Comparison of ENCODE assay signal across 14 cellular contexts in genomic region chr1:51422367-51423097, GRCh38.
DNase-seq lines count a peak whose midpoint lies in the region; ATAC-seq, FAIRE-seq and TF ChIP-seq lines count a peak whose summit lies in the region.
"Had no signal": no experiment of that assay in that cellular context is flagged by ENCODE, and none has a peak within 500 bp of the region (broad histone marks: within the 10 kb centered on the region; RNA-seq: fewer than 3 reads in every experiment).

No MANE protein-coding gene starts in this region.

- no peaks in the 10 kb centered on the region for H3F3A ChIP-seq in neural progenitor cell (ENCODE audit: low read depth)

- H3K27me3 Mint-ChIP-seq in neural progenitor cell (ENCODE audit: insufficient read depth, low read depth): no peaks in the 10 kb centered on the region

- H3K79me2 ChIP-seq in fibroblast of lung (ENCODE audit: control insufficient read depth, insufficient read depth, low read length): no peaks in the 10 kb centered on the region
- H3K79me2 ChIP-seq in neural progenitor cell (ENCODE audit: low read depth): no peaks in the 10 kb centered on the region

- H4K20me1 ChIP-seq in fibroblast of lung (ENCODE audit: control insufficient read depth, extremely low read depth, insufficient read depth, low read length) (no peaks in the 10 kb centered on the region), neural progenitor cell (ENCODE audit: low read depth) (no peaks in the 10 kb centered on the region)

- H3K9me3 ChIP-seq in SK-N-MC (ENCODE audit: low read depth, low read length) (no peaks in the 10 kb centered on the region), fibroblast of lung (ENCODE audit: control insufficient read depth, insufficient read depth, low read depth, low read length) (no peaks in the 10 kb centered on the region), neural progenitor cell (ENCODE audit: low read depth) (no peaks in the 10 kb centered on the region), colonic mucosa (no peaks in the 10 kb centered on the region)
- H3K9me3 ChIP-seq: gastroesophageal sphincter, ovary had no signal

- H2AFZ ChIP-seq in fibroblast of lung (ENCODE audit: low read length) (peak overlapping the region; percentile 4), neural progenitor cell (replicated peaks) (peak overlapping the region; percentile 51)

- peak; percentile 11 for FAIRE-seq in G401.6 (lab: Jason Lieb, UNC)

- no peak for TF ChIP-seq CTCF in fibroblast of lung (conservative IDR thresholded peaks at IDR 0.05 in 1 of 2, IDR thresholded peaks at IDR 0.05 in 1 of 2; ENCODE audit: low read depth in 1 of 2, low read length in 2 of 2)
- no peak for TF ChIP-seq CTCF in neural progenitor cell (IDR thresholded peaks at IDR 0.05)
- TF ChIP-seq CTCF in colonic mucosa (IDR thresholded peaks at IDR 0.05): no peak

- H3K36me3 ChIP-seq in SK-N-MC (ENCODE audit: insufficient read depth, low read length) (peaks cover 5% of the 10 kb centered on the region; the same call in 1 of the 2 replicates), fibroblast of lung (ENCODE audit: control insufficient read depth, insufficient read depth, low read length) (no peaks in the 10 kb centered on the region), neural progenitor cell (no peaks in the 10 kb centered on the region), colonic mucosa (no peaks in the 10 kb centered on the region)
- H3K36me3 ChIP-seq: ovary had no signal

- ATAC-seq in HG03097 (IDR thresholded peaks at IDR 0.05; ENCODE audit: low FRiP score, unreplicated experiment) (no peak), HG03045 (IDR thresholded peaks at IDR 0.05; ENCODE audit: unreplicated experiment) (no peak)

- H3K9ac ChIP-seq in SK-N-MC (ENCODE audit: insufficient read length): no peak overlapping the region
- no peak overlapping the region for H3K9ac ChIP-seq in fibroblast of lung (ENCODE audit: insufficient read depth, low read length)
- H3K9ac ChIP-seq in neural progenitor cell: no peak overlapping the region
- no peak overlapping the region for H3K9ac ChIP-seq in colonic mucosa (ENCODE audit: low read depth in 2 of 2, low read length in 2 of 2)

- H3K27me3 ChIP-seq in fibroblast of lung (ENCODE audit: control insufficient read depth, insufficient read depth, low read length) (no peaks in the 10 kb centered on the region), neural progenitor cell (no peaks in the 10 kb centered on the region), colonic mucosa (no peaks in the 10 kb centered on the region)
- H3K27me3 ChIP-seq: gastroesophageal sphincter, ovary had no signal

- H3K9me3 Mint-ChIP-seq in neural progenitor cell: no peaks in the 10 kb centered on the region

- no peak overlapping the region for H3K27ac Mint-ChIP-seq in neural progenitor cell

- peaks cover 29% of the 10 kb centered on the region for H3K4me1 Mint-ChIP-seq in neural progenitor cell

- H3K4me3 ChIP-seq in SK-N-MC: no peak overlapping the region; the same call in 1 of the 2 replicates
- peak overlapping the region; percentile 2 to 80 (median 14) for H3K4me3 ChIP-seq in fibroblast of lung (replicated peaks in 1 of 4; ENCODE audit: control extremely low read depth in 1 of 4, insufficient read depth in 1 of 4, low read depth in 3 of 4, low read length in 4 of 4)
- H3K4me3 ChIP-seq in neural progenitor cell: no peak overlapping the region
- no peak overlapping the region for H3K4me3 ChIP-seq in colonic mucosa
- H3K4me3 ChIP-seq: gastroesophageal sphincter, ovary had no signal

- H3K4me1 ChIP-seq in fibroblast of lung (ENCODE audit: control insufficient read depth, extremely low read depth, insufficient read depth, low read length) (peaks cover 2% of the 10 kb centered on the region), neural progenitor cell (peaks cover 28% of the 10 kb centered on the region), colonic mucosa (no peaks in the 10 kb centered on the region)

- intact Hi-C loops in colonic mucosa (cut with DNase I): no loop called here

- DNase-seq in SK-N-MC (ENCODE audit: low read depth, low spot score): no peak
- DNase-seq in fibroblast of lung (ENCODE audit: low read depth in 2 of 2): peak in 1 of 2 donors; percentile 18
- DNase-seq in neural progenitor cell (ENCODE audit: low spot score): no peak
- DNase-seq in stimulated activated CD4-positive, alpha-beta T cell treated with anti-CD3 and anti-CD28 coated beads, Interleukin-12 subunit alpha, Interleukin-12 subunit beta, amount 100 ng/mL, for 4 hours: no peak
- DNase-seq in colonic mucosa: no peak
- DNase-seq: activated CD4-positive, alpha-beta T cell treated with anti-CD3 and anti-CD28 coated beads for 48 hours; activated naive CD4-positive, alpha-beta T cell treated with Interleukin-2 at 50 U/mL for 16 hours; ovary; stimulated activated CD4-positive, alpha-beta T cell treated with anti-CD3 and anti-CD28 coated beads, Interleukin-4, amount 100 ng/mL, for 1 hour had no signal

- peak overlapping the region; percentile 80 for H3K4me3 Mint-ChIP-seq in neural progenitor cell

- peak overlapping the region; percentile 75 for H3K4me2 ChIP-seq in fibroblast of lung (ENCODE audit: extremely low read depth, insufficient read depth, low read length)
- H3K4me2 ChIP-seq in neural progenitor cell: peak overlapping the region; percentile 67

- peaks cover 3% of the 10 kb centered on the region for H3K36me3 Mint-ChIP-seq in neural progenitor cell

- H3K27ac ChIP-seq in SK-N-MC (peak overlapping the region; percentile 60), fibroblast of lung (ENCODE audit: insufficient read depth, low read length) (no peak overlapping the region), neural progenitor cell (no peak overlapping the region), colonic mucosa (no peak overlapping the region)
- H3K27ac ChIP-seq: C4-2B, gastroesophageal sphincter had no signal

Comparison
In these comparisons a context has a peak if more than half of its experiments do, and no peak if none do; other contexts are left out.
1. H3K4me3 ChIP-seq: peak in fibroblast of lung (4 of 4); none in SK-N-MC (single experiment), neural progenitor cell (single experiment) and colonic mucosa (single experiment).